Comparison of ENCODE assay signal across 22 cellular contexts in the genomic region with DNA sequence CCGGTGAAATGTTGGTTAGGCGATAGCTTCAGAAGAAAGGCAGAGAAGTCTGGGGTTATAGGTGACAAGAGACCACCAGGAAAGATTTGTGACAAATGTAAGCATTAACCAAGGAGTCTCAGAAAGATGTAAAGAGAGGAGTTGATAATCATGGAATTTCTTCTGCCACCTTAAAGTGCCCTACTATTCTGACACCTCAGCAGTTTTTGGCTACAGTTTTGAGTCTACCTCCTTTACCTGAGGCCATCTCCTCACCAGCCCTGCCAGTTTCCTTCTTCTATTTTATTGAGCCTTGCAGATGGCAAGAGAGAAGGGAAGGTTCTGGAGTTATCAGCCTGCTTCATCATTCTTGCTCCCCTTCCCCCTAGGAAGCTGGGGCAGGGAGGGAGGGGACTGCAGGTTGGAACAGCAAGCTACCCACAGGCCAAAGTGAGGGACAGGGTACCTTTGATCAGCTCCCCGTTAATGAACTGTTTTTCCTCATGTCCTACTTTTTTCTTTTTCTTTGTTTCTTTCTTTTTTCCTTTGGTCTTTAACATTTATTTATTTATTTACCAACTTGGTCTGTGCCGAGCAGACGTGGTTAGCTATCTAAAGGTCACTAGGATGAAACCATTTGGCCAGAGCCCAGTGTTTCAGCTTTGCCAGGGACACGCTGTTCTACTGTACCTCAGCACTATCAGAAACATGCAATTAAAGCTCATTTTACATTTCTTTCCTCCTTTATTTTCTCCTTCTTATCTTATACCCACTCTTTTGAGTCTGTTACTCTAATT.
"Had no signal": no experiment of that assay in that cellular context is flagged by ENCODE, and none has a peak within 500 bp of the region (broad histone marks: within the 10 kb centered on the region; RNA-seq: fewer than 3 reads in every experiment).

No MANE protein-coding gene starts in this region.

- H3K4me1 Mint-ChIP-seq: mesothelial cell of epicardium; natural killer cell; stimulated activated naive B cell treated with anti-CD40 and anti-IgM and Interleukin-4, amounts not matched to agents 10 μg/mL and 1 μg/mL and 100 μg/mL, for 72 hours had no signal

- FAIRE-seq: endothelial cell of umbilical vein, TTC549 had no signal

- H3K27me3 Mint-ChIP-seq: stimulated activated naive B cell treated with anti-CD40 and anti-IgM and Interleukin-4, amounts not matched to agents 10 μg/mL and 1 μg/mL and 100 μg/mL, for 72 hours had no signal

- H3K27ac ChIP-seq: ascending aorta, brain microvascular endothelial cell, prostate gland, upper lobe of left lung had no signal

- ATAC-seq: activated naive CD4-positive, alpha-beta T cell treated with anti-CD3 and anti-CD28 coated beads, Interleukin-2, amount 50 U/mL, for 72 hours; esophagus mucosa; natural killer cell; SK-N-SH treated with all-trans-retinoic acid at 6 μM for 48 hours; stimulated activated naive B cell treated with anti-CD40 and anti-IgM and Interleukin-4, amounts not matched to agents 10 μg/mL and 1 μg/mL and 100 μg/mL, for 72 hours had no signal

- H3K36me3 Mint-ChIP-seq: mesothelial cell of epicardium; natural killer cell; stimulated activated naive B cell treated with anti-CD40 and anti-IgM and Interleukin-4, amounts not matched to agents 10 μg/mL and 1 μg/mL and 100 μg/mL, for 72 hours had no signal

- H3K4me2 ChIP-seq: smooth muscle cell had no signal

- H3K27me3 ChIP-seq: ascending aorta, brain microvascular endothelial cell, upper lobe of left lung had no signal

- DNase-seq: activated T-cell treated with anti-CD3 and anti-CD28 coated beads, Interleukin-2, amount 50 U/mL, for 1 hour; brain microvascular endothelial cell; central memory CD4-positive, alpha-beta T cell; effector memory CD4-positive, alpha-beta T cell; foreskin melanocyte; glutamatergic neuron; islet precursor cell; mammary epithelial cell; natural killer cell; stimulated activated CD4-positive, alpha-beta T cell treated with anti-CD3 and anti-CD28 coated beads, Interleukin-2, amount 100 ng/mL, for 48 hours; stimulated activated CD8-positive, alpha-beta memory T cell treated with anti-CD3 and anti-CD28 coated beads, Interleukin-4, amount 100 ng/mL, for 48 hours; stimulated activated naive B cell treated with anti-CD40 and anti-IgM and Interleukin-4, amounts not matched to agents 10 μg/mL and 1 μg/mL and 100 μg/mL, for 72 hours; upper lobe of left lung had no signal

- H3K9me3 ChIP-seq: ascending aorta, prostate gland, upper lobe of left lung had no signal

- H3K36me3 ChIP-seq: ascending aorta, brain microvascular endothelial cell, prostate gland, upper lobe of left lung had no signal

- H3K4me3 ChIP-seq: ascending aorta, prostate gland, smooth muscle cell, upper lobe of left lung had no signal

- H3K4me3 Mint-ChIP-seq: mesothelial cell of epicardium; natural killer cell; stimulated activated naive B cell treated with anti-CD40 and anti-IgM and Interleukin-4, amounts not matched to agents 10 μg/mL and 1 μg/mL and 100 μg/mL, for 72 hours had no signal

- H3K27ac Mint-ChIP-seq: activated naive CD4-positive, alpha-beta T cell treated with anti-CD3 and anti-CD28 coated beads, Interleukin-2, amount 50 U/mL, for 72 hours; mesothelial cell of epicardium; natural killer cell; stimulated activated naive B cell treated with anti-CD40 and anti-IgM and Interleukin-4, amounts not matched to agents 10 μg/mL and 1 μg/mL and 100 μg/mL, for 72 hours had no signal

- H3K4me1 ChIP-seq: ascending aorta, prostate gland, upper lobe of left lung had no signal
